Comparison of ENCODE assay signal across 1 cellular context in genomic region chr4:128803783-128804182, GRCh38.
TF ChIP-seq lines count a peak whose summit lies in the region.

No MANE protein-coding gene starts in this region.

TF ChIP-seq in H1, 55 proteins besides CTCF, POLR2A, EP300 and RAD21 (continued from another document):
- TF ChIP-seq SAP30 (IDR thresholded peaks at IDR 0.05; ENCODE audit: insufficient read depth, insufficient replicate concordance, low read length) = no peak
- TF ChIP-seq BRCA1 (IDR thresholded peaks at IDR 0.05; ENCODE audit: low read depth, low read length) = no peak
- TF ChIP-seq FOSL1 (IDR thresholded peaks at IDR 0.05; ENCODE audit: insufficient read depth, low read depth, low read length) = no peak
- TF ChIP-seq SIN3A (conservative IDR thresholded peaks at IDR 0.05 in 1 of 2, IDR thresholded peaks at IDR 0.05 in 1 of 2; ENCODE audit: low read depth in 1 of 2, low read length in 2 of 2) = no peak
TF ChIP-seq in H1: peak in this region for 0.
